In the genomic region with DNA sequence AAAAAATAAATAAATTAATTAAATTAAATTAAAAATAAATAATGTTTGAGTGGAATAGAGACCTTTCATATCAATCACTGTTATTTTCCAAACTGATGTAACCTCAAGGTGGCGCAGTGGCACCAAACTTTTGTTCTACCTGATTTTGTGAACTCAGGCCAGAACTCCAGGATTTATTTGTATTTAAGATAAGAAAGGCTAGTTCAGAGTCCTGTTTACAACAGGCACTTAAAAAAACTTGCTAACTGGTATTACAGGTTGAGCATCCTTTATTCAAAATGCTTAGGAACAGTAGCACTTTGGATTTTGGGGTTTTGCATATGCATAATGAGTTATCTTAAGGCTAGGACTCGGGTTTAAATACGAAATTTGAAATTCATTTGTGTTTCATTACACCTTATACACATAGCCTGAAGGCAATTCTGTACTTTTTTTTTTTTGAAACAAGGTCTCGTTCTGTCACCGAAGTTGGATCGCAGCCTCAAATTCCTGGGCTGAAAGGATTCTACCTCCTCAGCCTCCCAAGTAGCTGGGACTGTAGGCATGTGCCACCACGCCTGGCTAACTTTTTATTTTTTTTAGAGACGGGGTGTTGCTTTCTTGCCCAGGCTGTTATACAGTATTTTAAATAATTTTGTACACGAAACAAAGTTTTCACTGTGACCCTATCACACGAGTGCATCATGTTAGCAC, we compare ENCODE assay signal across 8 cellular contexts. TPM values are rescaled to one million over a fixed set of nuclear protein-coding genes. Genes with fewer than 3 reads are reported as not detected.
DNase-seq lines count a peak whose midpoint lies in the region; ATAC-seq, FAIRE-seq and TF ChIP-seq lines count a peak whose summit lies in the region.

No MANE protein-coding gene starts in this region.

- no peaks in the 10 kb centered on the region for H3K9me3 Mint-ChIP-seq in astrocyte (ENCODE audit: unreplicated experiment)
- H3K9me3 Mint-ChIP-seq in stimulated activated naive B cell treated with anti-CD40 and anti-IgM and Interleukin-4, amounts not matched to agents 10 μg/mL and 1 μg/mL and 100 μg/mL, for 72 hours = no peaks in the 10 kb centered on the region

- no peak overlapping the region for H2AFZ ChIP-seq in astrocyte (ENCODE audit: low read depth, low read length)

- peaks cover 85% of the 10 kb centered on the region for H4K20me1 ChIP-seq in astrocyte (ENCODE audit: insufficient read depth, low read length)

- TF ChIP-seq RAD21 in liver (IDR thresholded peaks at IDR 0.05) = peak; percentile 76 to 79

- H3K4me2 ChIP-seq in astrocyte (ENCODE audit: low read length) = no peak overlapping the region

- H3K27ac ChIP-seq in astrocyte (ENCODE audit: low read depth, low read length) = no peak overlapping the region
- H3K27ac ChIP-seq in liver (ENCODE audit: low read depth in 1 of 2, low read length in 2 of 2) = peak overlapping the region in 1 of 2 donors; percentile 5

- ATAC-seq in GM21423 (IDR thresholded peaks at IDR 0.05; ENCODE audit: unreplicated experiment) (no peak), GM18858 (IDR thresholded peaks at IDR 0.05; ENCODE audit: unreplicated experiment) (no peak)
- ATAC-seq in stimulated activated naive B cell treated with anti-CD40 and anti-IgM and Interleukin-4, amounts not matched to agents 10 μg/mL and 1 μg/mL and 100 μg/mL, for 72 hours (replicated peaks) = no peak

- H3K4me3 ChIP-seq in astrocyte (ENCODE audit: insufficient read depth, low read depth, low read length) (no peak overlapping the region), liver (ENCODE audit: low read depth in 1 of 3, low read length in 3 of 3) (no peak overlapping the region)

- H3K9ac ChIP-seq in astrocyte (ENCODE audit: low read length) (no peak overlapping the region), liver (ENCODE audit: low read depth in 1 of 2, low read length in 2 of 2) (no peak overlapping the region)

- peaks cover 16% of the 10 kb centered on the region for H3K36me3 Mint-ChIP-seq in astrocyte (ENCODE audit: low read depth, unreplicated experiment)
- peaks cover 22 to 32% of the 10 kb centered on the region in 2 donors for H3K36me3 Mint-ChIP-seq in stimulated activated naive B cell treated with anti-CD40 and anti-IgM and Interleukin-4, amounts not matched to agents 10 μg/mL and 1 μg/mL and 100 μg/mL, for 72 hours

- TF ChIP-seq CTCF in astrocyte (IDR thresholded peaks at IDR 0.05; ENCODE audit: insufficient read depth, low read depth, low read length) (peak; percentile 20), liver (IDR thresholded peaks at IDR 0.05; ENCODE audit: low read depth, low read length, missing input control) (peak; percentile 53)

- H3K27me3 Mint-ChIP-seq in astrocyte (ENCODE audit: low read depth, unreplicated experiment) = no peaks in the 10 kb centered on the region
- no peaks in the 10 kb centered on the region for H3K27me3 Mint-ChIP-seq in stimulated activated naive B cell treated with anti-CD40 and anti-IgM and Interleukin-4, amounts not matched to agents 10 μg/mL and 1 μg/mL and 100 μg/mL, for 72 hours

- WGBS in liver = 39% methylated on average over 10 of the region's 10 CpGs

- no peak overlapping the region for H3K27ac Mint-ChIP-seq in astrocyte (ENCODE audit: unreplicated experiment)
- no peak overlapping the region for H3K27ac Mint-ChIP-seq in stimulated activated naive B cell treated with anti-CD40 and anti-IgM and Interleukin-4, amounts not matched to agents 10 μg/mL and 1 μg/mL and 100 μg/mL, for 72 hours

- no peak for FAIRE-seq in astrocyte (lab: Jason Lieb, UNC)

- H3K4me1 ChIP-seq in astrocyte (ENCODE audit: insufficient read depth, low read length) (no peaks in the 10 kb centered on the region), liver (ENCODE audit: control insufficient read depth in 4 of 4, insufficient read depth in 4 of 4, low read length in 3 of 4) (peaks cover 3 to 38% (median 32%) of the 10 kb centered on the region in 4 donors)

- H3K9me3 ChIP-seq in astrocyte (ENCODE audit: insufficient read depth, low read depth, low read length) = no peaks in the 10 kb centered on the region
- H3K9me3 ChIP-seq in liver (ENCODE audit: control insufficient read depth in 4 of 4, low read length in 3 of 4) = no peaks in the 10 kb centered on the region

- H3K27me3 ChIP-seq in astrocyte (ENCODE audit: insufficient read depth, low read length) (no peaks in the 10 kb centered on the region), liver (ENCODE audit: control insufficient read depth in 4 of 4, insufficient read depth in 4 of 4, low read length in 3 of 4) (no peaks in the 10 kb centered on the region)

- H3K4me3 Mint-ChIP-seq in astrocyte (ENCODE audit: unreplicated experiment) = no peak overlapping the region
- no peak overlapping the region for H3K4me3 Mint-ChIP-seq in stimulated activated naive B cell treated with anti-CD40 and anti-IgM and Interleukin-4, amounts not matched to agents 10 μg/mL and 1 μg/mL and 100 μg/mL, for 72 hours

- DNase-seq in COR-L47 (lab: John Stamatoyannopoulos, UW) = peak; percentile 13
- peak; percentile 30 for DNase-seq in HCEC 1CT
- DNase-seq in astrocyte (ENCODE audit: low read depth) = no peak
- DNase-seq in stimulated activated naive B cell treated with anti-CD40 and anti-IgM and Interleukin-4, amounts not matched to agents 10 μg/mL and 1 μg/mL and 100 μg/mL, for 72 hours = no peak
- DNase-seq in iPS-NIHi7 (ENCODE audit: extremely low spot score) = no peak

- H3K79me2 ChIP-seq in astrocyte (ENCODE audit: insufficient read depth, low read length) = peaks cover 88% of the 10 kb centered on the region

- peaks cover 11% of the 10 kb centered on the region for H3K4me1 Mint-ChIP-seq in astrocyte (ENCODE audit: low read depth, unreplicated experiment)
- peaks cover 24 to 37% of the 10 kb centered on the region in 2 donors for H3K4me1 Mint-ChIP-seq in stimulated activated naive B cell treated with anti-CD40 and anti-IgM and Interleukin-4, amounts not matched to agents 10 μg/mL and 1 μg/mL and 100 μg/mL, for 72 hours

- peaks cover 6% of the 10 kb centered on the region for H3K36me3 ChIP-seq in astrocyte (ENCODE audit: insufficient read depth, low read length)
- H3K36me3 ChIP-seq in liver (ENCODE audit: control insufficient read depth in 4 of 4, insufficient read depth in 3 of 4, low read depth in 1 of 4, low read length in 3 of 4) = peaks cover 0 to 1% (median 0%) of the 10 kb centered on the region in 4 donors

TF ChIP-seq in liver, 16 proteins besides CTCF, POLR2A, EP300 and RAD21 (continues in another document):
- peak in 1 of 2 donors; percentile 14 for TF ChIP-seq GABPA (IDR thresholded peaks at IDR 0.05 in 1 of 2, conservative IDR thresholded peaks at IDR 0.05 in 1 of 2)
- peak; percentile 63 for TF ChIP-seq FOXA2 (IDR thresholded peaks at IDR 0.05)
- TF ChIP-seq TAF1 (conservative IDR thresholded peaks at IDR 0.05) = no peak
- no peak for TF ChIP-seq REST (IDR thresholded peaks at IDR 0.05)
- TF ChIP-seq FOXA1 (IDR thresholded peaks at IDR 0.05) = no peak
- peak; percentile 20 for TF ChIP-seq YY1 (IDR thresholded peaks at IDR 0.05)
- peak; percentile 62 for TF ChIP-seq SP1 (IDR thresholded peaks at IDR 0.05)
- no peak for TF ChIP-seq NR2F2 (IDR thresholded peaks at IDR 0.05)
- TF ChIP-seq MAX (IDR thresholded peaks at IDR 0.05) = no peak
- TF ChIP-seq ATF3 (IDR thresholded peaks at IDR 0.05) = peak; percentile 9
- no peak for TF ChIP-seq EGR1 (IDR thresholded peaks at IDR 0.05; ENCODE audit: low read depth in 2 of 2)
- TF ChIP-seq HNF4A (conservative IDR thresholded peaks at IDR 0.05) = peak; percentile 89 to 91
- TF ChIP-seq HNF4G (IDR thresholded peaks at IDR 0.05) = peak; percentile 79
- peak; percentile 73 to 76 for TF ChIP-seq RXRA (IDR thresholded peaks at IDR 0.05)

RNA-seq across cellular contexts. Expression of gene YY1, which starts 32.4 kb away (rescaled TPM):
- 84.5 and 87.5 TPM in 2 replicates for total RNA-seq in astrocyte
- total RNA-seq in liver = 10 to 100 TPM; 30.0 to 37.4 TPM
- polyA plus RNA-seq in liver = 10 to 100 TPM; 15.8 to 27.5 TPM

RNA-seq across cellular contexts. Expression of gene SLC25A29, which starts 34.9 kb away (rescaled TPM):
- total RNA-seq in astrocyte = 24.3 and 30.2 TPM in 2 replicates
- 10 to 100 TPM in 1 of 2 donors, 1 to 10 TPM in 1; 4.4 to 13.9 TPM for total RNA-seq in liver
- 10 to 100 TPM in 1 of 2 donors, 1 to 10 TPM in 1; 2.4 to 13.4 TPM for polyA plus RNA-seq in liver

RNA-seq across cellular contexts. Expression of gene SLC25A47, which starts 51.7 kb away (rescaled TPM):
- total RNA-seq in astrocyte (not detected in 2 replicates), liver (100 to 1,000 TPM in 1 of 2 donors, 10 to 100 TPM in 1; 23.7 to 454 TPM)
- polyA plus RNA-seq in liver = 100 to 1,000 TPM; 128 to 469 TPM

Comparison
In these comparisons a context has a peak if more than half of its experiments do, and no peak if none do; other contexts are left out.
1. DNase-seq: peak in COR-L47 (single experiment) and HCEC 1CT (single experiment); none in astrocyte (single experiment), stimulated activated naive B cell treated with anti-CD40 and anti-IgM and Interleukin-4, amounts not matched to agents 10 μg/mL and 1 μg/mL and 100 μg/mL, for 72 hours (single experiment) and iPS-NIHi7 (single experiment).
2. RNA of gene SLC25A47, which starts 51.7 kb away (total RNA-seq): 23.7 to 454 TPM in liver; not detected in astrocyte; every median in the first group is over 10 times any median in the second.